In genomic region chr3:188792788-188793187, GRCh38 we compare ENCODE assay signal across 10 cellular contexts.
DNase-seq lines count a peak whose midpoint lies in the region; ATAC-seq and TF ChIP-seq lines count a peak whose summit lies in the region.
"Had no signal": no experiment of that assay in that cellular context is flagged by ENCODE, and none has a peak within 500 bp of the region (broad histone marks: within the 10 kb centered on the region; RNA-seq: fewer than 3 reads in every experiment).

No MANE protein-coding gene starts in this region.

- peaks cover 21% of the 10 kb centered on the region for H3K4me1 Mint-ChIP-seq in osteocyte (ENCODE audit: unreplicated experiment)

- DNase-seq in ELR (ENCODE audit: low read depth): peak; percentile 20
- peak; percentile 7 for DNase-seq in RPMI8226
- DNase-seq in globus pallidus (ENCODE audit: low spot score): peak; percentile 65
- no peak for DNase-seq in osteocyte (ENCODE audit: extremely low spot score, unreplicated experiment)
- DNase-seq in activated CD8-positive, alpha-beta memory T cell treated with anti-CD3 and anti-CD28 coated beads, Interleukin-2, amount 50 U/mL, for 4 hours: no peak
- no peak for DNase-seq in germinal center (ENCODE audit: low spot score)
- DNase-seq: activated CD4-positive, alpha-beta T cell treated with anti-CD3 and anti-CD28 coated beads, Interleukin-2, amount 50 U/mL, for 4 hours; HCEC 1CT had no signal

- TF ChIP-seq CTCF in osteocyte (IDR thresholded peaks at IDR 0.05): peak; percentile 47

- ATAC-seq in GM21447 (IDR thresholded peaks at IDR 0.05; ENCODE audit: unreplicated experiment) (no peak), GM21367 (IDR thresholded peaks at IDR 0.05; ENCODE audit: unreplicated experiment) (no peak)

- H3K36me3 Mint-ChIP-seq in osteocyte (ENCODE audit: unreplicated experiment): peaks cover 6% of the 10 kb centered on the region

- H3K4me3 Mint-ChIP-seq in osteocyte (ENCODE audit: unreplicated experiment): no peak overlapping the region

- no peaks in the 10 kb centered on the region for H3K27me3 Mint-ChIP-seq in osteocyte (ENCODE audit: unreplicated experiment)

- H3K27ac Mint-ChIP-seq in osteocyte (ENCODE audit: unreplicated experiment): peak overlapping the region; percentile 12

- H3K9me3 Mint-ChIP-seq in osteocyte (ENCODE audit: unreplicated experiment): no peaks in the 10 kb centered on the region

Comparison
In these comparisons a context has a peak if more than half of its experiments do, and no peak if none do; other contexts are left out.
1. DNase-seq: peak in ELR (single experiment), RPMI8226 (single experiment) and globus pallidus (single experiment); none in osteocyte (single experiment), activated CD8-positive, alpha-beta memory T cell treated with anti-CD3 and anti-CD28 coated beads, Interleukin-2, amount 50 U/mL, for 4 hours (single experiment) and germinal center (single experiment).